16 cellular contexts compared by ENCODE assay signal in genomic region chr15:89098281-89098680, GRCh38. TPM values are rescaled to one million over a fixed set of nuclear protein-coding genes. Genes with fewer than 3 reads are reported as not detected.
DNase-seq lines count a peak whose midpoint lies in the region; ATAC-seq, FAIRE-seq and TF ChIP-seq lines count a peak whose summit lies in the region.
"Had no signal": no experiment of that assay in that cellular context is flagged by ENCODE, and none has a peak within 500 bp of the region (broad histone marks: within the 10 kb centered on the region; RNA-seq: fewer than 3 reads in every experiment).

No MANE protein-coding gene starts in this region.

- CTCF ChIA-PET in HepG2 (lab: Yijun Ruan, JAX; ENCODE audit: low intra/inter-chr PET ratio, low total read pairs) (no interaction called here), OCI-LY7 (lab: Charles Lee; ENCODE audit: unreplicated experiment) (no interaction called here)

- H3K4me1 ChIP-seq in liver (ENCODE audit: control insufficient read depth in 4 of 4, insufficient read depth in 4 of 4, low read length in 3 of 4) = peaks cover 20 to 85% (median 46%) of the 10 kb centered on the region in 4 donors
- peaks cover 62% of the 10 kb centered on the region for H3K4me1 ChIP-seq in HepG2 (ENCODE audit: insufficient read depth, low read length)
- peaks cover 39% of the 10 kb centered on the region for H3K4me1 ChIP-seq in osteoblast (ENCODE audit: insufficient read depth, low read length)
- H3K4me1 ChIP-seq in OCI-LY7 (ENCODE audit: insufficient read depth, low read length, poor library complexity, severe bottlenecking) = no peaks in the 10 kb centered on the region

- POLR2A ChIA-PET in HepG2 (lab: Yijun Ruan, JAX) = interaction anchor here (1.2 to 6.0 kb wide), 2 partner anchors 10 to 14 kb away, joined by 5 to 38 read pairs; partner anchors contain the start of gene ABHD2
- POLR2A ChIA-PET in OCI-LY7 (lab: Charles Lee) = interaction anchor here (1.3 to 1.9 kb wide), 2 partner anchors 9 to 15 kb away, joined by 9 to 15 read pairs; partner anchors contain the start of gene ABHD2

- no peak overlapping the region for H3K27ac Mint-ChIP-seq in effector memory CD8-positive, alpha-beta T cell

- 42% methylated on average over 1 of the region's 1 CpG for WGBS in liver
- 94% methylated on average over 1 of the region's 1 CpG for WGBS in HepG2 (ENCODE audit: low lambda C conversion rate)

- no peak for FAIRE-seq in HepG2 (lab: Jason Lieb, UNC)
- FAIRE-seq: endometrium had no signal

- H3K4me2 ChIP-seq in HepG2 (ENCODE audit: low read depth, low read length) = no peak overlapping the region
- no peak overlapping the region for H3K4me2 ChIP-seq in osteoblast (ENCODE audit: insufficient read depth, low read length)
- no peak overlapping the region for H3K4me2 ChIP-seq in OCI-LY7 (ENCODE audit: low read length)

- no peak for TF ChIP-seq EP300 in HepG2 (IDR thresholded peaks at IDR 0.05; ENCODE audit: low read depth in 2 of 2, low read length in 2 of 2)
- no peak for TF ChIP-seq EP300 in HepG2 (CRISPR knock-in tag; IDR thresholded peaks at IDR 0.05; ENCODE audit: borderline replicate concordance)

- H3K27me3 ChIP-seq in liver (ENCODE audit: control insufficient read depth in 4 of 4, insufficient read depth in 4 of 4, low read length in 3 of 4) (no peaks in the 10 kb centered on the region), HepG2 (ENCODE audit: control insufficient read depth in 1 of 2, insufficient read depth in 2 of 2, low read length in 2 of 2) (no peaks in the 10 kb centered on the region), dorsolateral prefrontal cortex (no peaks in the 10 kb centered on the region), osteoblast (ENCODE audit: insufficient read depth, low read length) (no peaks in the 10 kb centered on the region)
- H3K27me3 ChIP-seq: brain microvascular endothelial cell had no signal

- H4K20me1 ChIP-seq in HepG2 (ENCODE audit: insufficient read depth, low read length) (no peaks in the 10 kb centered on the region), osteoblast (ENCODE audit: insufficient read depth, low read length) (no peaks in the 10 kb centered on the region), OCI-LY7 (ENCODE audit: insufficient read depth, low read length) (no peaks in the 10 kb centered on the region)

- peaks cover 9 to 37% of the 10 kb centered on the region in 2 donors for H3K4me1 Mint-ChIP-seq in effector memory CD8-positive, alpha-beta T cell (ENCODE audit: low read depth in 2 of 2)

- no peak for TF ChIP-seq POLR2A in HepG2 (IDR thresholded peaks at IDR 0.05; ENCODE audit: insufficient read depth in 1 of 2, low read depth in 2 of 2, low read length in 2 of 2)

- H3K9me3 Mint-ChIP-seq in effector memory CD8-positive, alpha-beta T cell = no peaks in the 10 kb centered on the region

- intact Hi-C loops in HepG2 (cut with micrococcal nuclease; ENCODE audit: unreplicated experiment) (no loop called here), dorsolateral prefrontal cortex (cut with DNase I) (loop anchor here in 1 of 2 donors (10.0 kb wide), 1 partner anchor 77 kb away; no protein-coding TSS in a partner anchor), OCI-LY7 (cut with micrococcal nuclease; ENCODE audit: unreplicated experiment) (no loop called here)

- H3K36me3 Mint-ChIP-seq in effector memory CD8-positive, alpha-beta T cell (ENCODE audit: insufficient read depth) = peaks cover 5% of the 10 kb centered on the region

- H3K27ac ChIP-seq in liver (ENCODE audit: low read depth in 1 of 2, low read length in 2 of 2) = peak overlapping the region; percentile 91 to 95
- H3K27ac ChIP-seq in HepG2 (ENCODE audit: extremely low read length, insufficient read depth, low read length) = no peak overlapping the region
- peak overlapping the region in 56 of 59 donors; percentile 11 to 92 (median 73) for H3K27ac ChIP-seq in dorsolateral prefrontal cortex
- peak overlapping the region; percentile 34 for H3K27ac ChIP-seq in osteoblast (ENCODE audit: low read depth, low read length)
- H3K27ac ChIP-seq in OCI-LY7 (ENCODE audit: low read depth, low read length, poor library complexity, severe bottlenecking) = no peak overlapping the region
- H3K27ac ChIP-seq: brain microvascular endothelial cell had no signal

- TF ChIP-seq RAD21 in liver (IDR thresholded peaks at IDR 0.05) = no peak
- TF ChIP-seq RAD21 in HepG2 (CRISPR knock-in tag; IDR thresholded peaks at IDR 0.05) = no peak

- no peak for ATAC-seq in HepG2
- no peak for ATAC-seq in GM21528 (IDR thresholded peaks at IDR 0.05; ENCODE audit: low FRiP score, unreplicated experiment)
- no peak for ATAC-seq in effector memory CD8-positive, alpha-beta T cell (replicated peaks)
- ATAC-seq: PC-3 had no signal

- H3K36me3 ChIP-seq in liver (ENCODE audit: control insufficient read depth in 4 of 4, insufficient read depth in 3 of 4, low read depth in 1 of 4, low read length in 3 of 4) = peaks cover 0 to 5% (median 2%) of the 10 kb centered on the region in 4 donors
- H3K36me3 ChIP-seq in HepG2 (replicated peaks in 1 of 2; ENCODE audit: control insufficient read depth in 1 of 2, insufficient read depth in 2 of 2, low read length in 2 of 2) = no peaks in the 10 kb centered on the region; a peak in 1 of 5 replicates
- peaks cover 8% of the 10 kb centered on the region for H3K36me3 ChIP-seq in osteoblast (ENCODE audit: insufficient read depth, low read length)
- no peaks in the 10 kb centered on the region for H3K36me3 ChIP-seq in OCI-LY7 (ENCODE audit: insufficient read depth, low read length)
- H3K36me3 ChIP-seq: brain microvascular endothelial cell had no signal

- H3K9me3 ChIP-seq in liver (ENCODE audit: control insufficient read depth in 4 of 4, low read length in 3 of 4) = no peaks in the 10 kb centered on the region
- H3K9me3 ChIP-seq in HepG2 (ENCODE audit: low read length) = no peaks in the 10 kb centered on the region
- H3K9me3 ChIP-seq in osteoblast (ENCODE audit: low read depth, low read length) = no peaks in the 10 kb centered on the region
- no peaks in the 10 kb centered on the region for H3K9me3 ChIP-seq in OCI-LY7 (ENCODE audit: low read length)

- H3K9ac ChIP-seq in liver (ENCODE audit: low read depth in 1 of 2, low read length in 2 of 2) (peak overlapping the region in 1 of 2 donors; percentile 56), HepG2 (ENCODE audit: insufficient read depth, low read depth, low read length) (no peak overlapping the region)

- H3K79me2 ChIP-seq in HepG2 (ENCODE audit: insufficient read depth, low read length) (peaks cover 31% of the 10 kb centered on the region), osteoblast (ENCODE audit: insufficient read depth, low read length) (peaks cover 82% of the 10 kb centered on the region), OCI-LY7 (ENCODE audit: insufficient read depth, low read depth, low read length) (no peaks in the 10 kb centered on the region)

- H3K4me3 ChIP-seq in liver (ENCODE audit: low read depth in 1 of 3, low read length in 3 of 3) (no peak overlapping the region), HepG2 (replicated peaks in 1 of 3; ENCODE audit: insufficient read depth in 1 of 3, low read depth in 2 of 3, low read length in 3 of 3) (no peak overlapping the region), dorsolateral prefrontal cortex (peak overlapping the region in 1 of 59 donors; percentile 2), osteoblast (ENCODE audit: insufficient read depth, low read length) (no peak overlapping the region), OCI-LY7 (ENCODE audit: low read depth, low read length, poor library complexity, severe bottlenecking) (no peak overlapping the region)

- H3K9me2 ChIP-seq in OCI-LY7 (ENCODE audit: insufficient read depth, low read length) = no peaks in the 10 kb centered on the region

- H2AFZ ChIP-seq in HepG2 (ENCODE audit: low read length) = no peak overlapping the region
- H2AFZ ChIP-seq in osteoblast (ENCODE audit: low read length) = no peak overlapping the region
- H2AFZ ChIP-seq in OCI-LY7 (ENCODE audit: low read length) = no peak overlapping the region

- no peak for DNase-seq in HepG2 (ENCODE audit: low spot score)
- no peak for DNase-seq in dorsolateral prefrontal cortex
- DNase-seq in osteoblast (ENCODE audit: insufficient read length, low spot score, missing footprints) = no peak
- DNase-seq in effector memory CD8-positive, alpha-beta T cell = no peak
- no peak for DNase-seq in OCI-LY7 (ENCODE audit: low spot score)
- DNase-seq in SKM-1 treated with dmso at 0.1 percent for 144 hours (lab: John Stamatoyannopoulos, UW; ENCODE audit: unreplicated experiment) = no peak
- DNase-seq: activated CD4-positive, CD25-positive, alpha-beta regulatory T cell treated with anti-CD3 and anti-CD28 coated beads, Interleukin-2, amount 50 U/mL, for 72 hours; activated naive CD4-positive, alpha-beta T cell treated with Interleukin-2 at 50 U/mL for 16 hours; brain microvascular endothelial cell; NCI-H345; PC-3; stimulated activated CD4-positive, alpha-beta T cell treated with anti-CD3 and anti-CD28 coated beads, Interleukin-2, amount 100 ng/mL, for 24 hours; stimulated activated CD8-positive, alpha-beta memory T cell treated with anti-CD3 and anti-CD28 coated beads, Interleukin-4, amount 100 ng/mL, for 48 hours had no signal

- in situ Hi-C loops in HepG2 (cut with HindIII; ENCODE audit: extremely low pct_ligation_motif_present, low pct_unique_long_range_greater_than_20kb) = no loop called here

- no TSS peak for BruUV-seq in HepG2 (replicated peaks; lab: Mats Ljungman, UMichigan)
- no TSS peak for BruUV-seq in OCI-LY7 (replicated peaks; lab: Mats Ljungman, UMichigan)

- TF ChIP-seq CTCF in liver (IDR thresholded peaks at IDR 0.05; ENCODE audit: low read depth, low read length, missing input control) (no peak), HepG2 (CRISPR knock-in tag; IDR thresholded peaks at IDR 0.05) (no peak), dorsolateral prefrontal cortex (IDR thresholded peaks at IDR 0.05 in 54 of 56, conservative IDR thresholded peaks at IDR 0.05 in 2 of 56; ENCODE audit: low read depth in 1 of 56, partially characterized antibody in 56 of 56) (no peak), osteoblast (IDR thresholded peaks at IDR 0.05; ENCODE audit: extremely low read depth, low read depth, low read length) (no peak), OCI-LY7 (conservative IDR thresholded peaks at IDR 0.05; ENCODE audit: low read length) (no peak)

- no peak overlapping the region for H3K4me3 Mint-ChIP-seq in effector memory CD8-positive, alpha-beta T cell

- H3K27me3 Mint-ChIP-seq in effector memory CD8-positive, alpha-beta T cell = no peaks in the 10 kb centered on the region

RNA-seq across cellular contexts. Expression of gene ABHD2, which starts 10.0 kb away (rescaled TPM):
- 100 to 1,000 TPM in 1 of 2 donors, 10 to 100 TPM in 1; 34.6 to 663 TPM for total RNA-seq in liver
- 10 to 100 TPM; 58.8 to 71.5 TPM for polyA plus RNA-seq in liver
- total RNA-seq in HepG2 (2016; rRNA removed; fragmentation: Illumina TruSeq; extraction: Trizol) = 12.2 and 22.4 TPM in 2 replicates
- 15.9 and 19.0 TPM in 2 replicates for total RNA-seq in HepG2 (2016; cell fraction: cytosol; rRNA removed; fragmentation: Illumina TruSeq; extraction: Trizol; ENCODE audit: low read depth)
- total RNA-seq in HepG2 (2016; cell fraction: insoluble cytoplasmic fraction; rRNA removed; fragmentation: Illumina TruSeq; extraction: Trizol) = 10.3 and 18.8 TPM in 2 replicates
- 6.0 and 7.4 TPM in 2 replicates for total RNA-seq in HepG2 (2016; cell fraction: membrane; rRNA removed; fragmentation: Illumina TruSeq; extraction: Trizol)
- total RNA-seq in HepG2 (2016; cell fraction: nucleus; rRNA removed; fragmentation: Illumina TruSeq; extraction: Trizol) = 23.2 and 26.5 TPM in 2 replicates
- 14.8 and 16.9 TPM in 2 replicates for polyA plus RNA-seq in HepG2 (2011; rRNA removed)
- polyA plus RNA-seq in HepG2 (2011; cell fraction: cytosol; rRNA removed) = 11.8 and 13.6 TPM in 2 replicates
- 11.3 and 12.7 TPM in 2 replicates for polyA plus RNA-seq in HepG2 (2011; cell fraction: nucleus; rRNA removed)
- polyA plus RNA-seq in HepG2 (2012) = 11.9 and 13.1 TPM in 2 replicates
- 0.63 and 1.1 TPM in 2 replicates for polyA plus RNA-seq in HepG2 (2016; cell fraction: cytosol; fragmentation: Illumina TruSeq; extraction: Trizol; ENCODE audit: low read depth)
- polyA plus RNA-seq in HepG2 (2016; cell fraction: insoluble cytoplasmic fraction; fragmentation: Illumina TruSeq; extraction: Trizol; ENCODE audit: low read depth) = 5.3 and 6.4 TPM in 2 replicates
- polyA plus RNA-seq in HepG2 (2016; cell fraction: membrane; fragmentation: Illumina TruSeq; extraction: Trizol; ENCODE audit: low read depth) = 0.93 and 1.0 TPM in 2 replicates
- 12.2 and 14.4 TPM in 2 replicates for polyA plus RNA-seq in HepG2 (2016; cell fraction: nucleus; fragmentation: Illumina TruSeq; extraction: Trizol; ENCODE audit: insufficient read depth, low read depth)
- polyA minus RNA-seq in HepG2 (2011; rRNA and poly(A)+ RNA removed; ENCODE audit: low replicate concordance) = 91.3 and 104 TPM in 2 replicates
- polyA minus RNA-seq in HepG2 (2011; cell fraction: cytosol; rRNA and poly(A)+ RNA removed) = 14.3 and 22.4 TPM in 2 replicates
- polyA minus RNA-seq in HepG2 (2011; cell fraction: nucleus; rRNA and poly(A)+ RNA removed) = 20.5 and 26.2 TPM in 2 replicates
- 100 to 1,000 TPM in 119 of 120 experiments, 10 to 100 TPM in 1; 89.8 to 236 (median 169) TPM for total RNA-seq in dorsolateral prefrontal cortex
- total RNA-seq in osteoblast = 115 and 151 TPM in 2 replicates
- total RNA-seq in OCI-LY7 (2014; rRNA removed; shearing (Covaris generic)) = 12.6 and 16.1 TPM in 2 replicates
- total RNA-seq in OCI-LY7 (2022) = 22.8 and 30.3 TPM in 2 replicates

Comparison
In these comparisons a context has a peak if more than half of its experiments do, and no peak if none do; other contexts are left out.
1. H3K27ac ChIP-seq: peak in liver (2 of 2), dorsolateral prefrontal cortex (56 of 59) and osteoblast (single experiment); none in HepG2 (single experiment) and OCI-LY7 (single experiment).